ENCODE assay signal across 1 cellular context in genomic region chr18:63936156-63936931, GRCh38.
TF ChIP-seq lines count a peak whose summit lies in the region.

No MANE protein-coding gene starts in this region.

TF ChIP-seq in HepG2, 621 proteins besides CTCF, POLR2A, EP300 and RAD21 (continued from another document and continues in another):
- TF ChIP-seq, protein P1, sequence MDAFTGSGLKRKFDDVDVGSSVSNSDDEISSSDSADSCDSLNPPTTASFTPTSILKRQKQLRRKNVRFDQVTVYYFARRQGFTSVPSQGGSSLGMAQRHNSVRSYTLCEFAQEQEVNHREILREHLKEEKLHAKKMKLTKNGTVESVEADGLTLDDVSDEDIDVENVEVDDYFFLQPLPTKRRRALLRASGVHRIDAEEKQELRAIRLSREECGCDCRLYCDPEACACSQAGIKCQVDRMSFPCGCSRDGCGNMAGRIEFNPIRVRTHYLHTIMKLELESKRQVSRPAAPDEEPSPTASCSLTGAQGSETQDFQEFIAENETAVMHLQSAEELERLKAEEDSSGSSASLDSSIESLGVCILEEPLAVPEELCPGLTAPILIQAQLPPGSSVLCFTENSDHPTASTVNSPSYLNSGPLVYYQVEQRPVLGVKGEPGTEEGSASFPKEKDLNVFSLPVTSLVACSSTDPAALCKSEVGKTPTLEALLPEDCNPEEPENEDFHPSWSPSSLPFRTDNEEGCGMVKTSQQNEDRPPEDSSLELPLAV (CRISPR knock-in tag; conservative IDR thresholded peaks at IDR 0.05; ENCODE audit: low read depth) = no peak
- TF ChIP-seq TARDBP (CRISPR knock-in tag; IDR thresholded peaks at IDR 0.05) = 0 out of 2 replicates have a peak, but pooled peaks have one; percentile 23
- no peak for TF ChIP-seq ZNF30 (CRISPR knock-in tag; IDR thresholded peaks at IDR 0.05)
- TF ChIP-seq IKZF5 (CRISPR knock-in tag; IDR thresholded peaks at IDR 0.05) = peak; percentile 37; the same call in 1 of the 2 replicates
- TF ChIP-seq ZNF543 (CRISPR knock-in tag; IDR thresholded peaks at IDR 0.05) = no peak
- TF ChIP-seq ELF4 (CRISPR knock-in tag; IDR thresholded peaks at IDR 0.05; ENCODE audit: borderline replicate concordance) = no peak
- no peak for TF ChIP-seq ZMYM2 (CRISPR knock-in tag; IDR thresholded peaks at IDR 0.05)
- no peak for TF ChIP-seq CHD2 (IDR thresholded peaks at IDR 0.05; ENCODE audit: low read depth, low read length)
- no peak for TF ChIP-seq ZNF430 (CRISPR knock-in tag; IDR thresholded peaks at IDR 0.05)
- no peak for TF ChIP-seq ZSCAN29 (CRISPR knock-in tag; conservative IDR thresholded peaks at IDR 0.05)
- TF ChIP-seq, protein P2, sequence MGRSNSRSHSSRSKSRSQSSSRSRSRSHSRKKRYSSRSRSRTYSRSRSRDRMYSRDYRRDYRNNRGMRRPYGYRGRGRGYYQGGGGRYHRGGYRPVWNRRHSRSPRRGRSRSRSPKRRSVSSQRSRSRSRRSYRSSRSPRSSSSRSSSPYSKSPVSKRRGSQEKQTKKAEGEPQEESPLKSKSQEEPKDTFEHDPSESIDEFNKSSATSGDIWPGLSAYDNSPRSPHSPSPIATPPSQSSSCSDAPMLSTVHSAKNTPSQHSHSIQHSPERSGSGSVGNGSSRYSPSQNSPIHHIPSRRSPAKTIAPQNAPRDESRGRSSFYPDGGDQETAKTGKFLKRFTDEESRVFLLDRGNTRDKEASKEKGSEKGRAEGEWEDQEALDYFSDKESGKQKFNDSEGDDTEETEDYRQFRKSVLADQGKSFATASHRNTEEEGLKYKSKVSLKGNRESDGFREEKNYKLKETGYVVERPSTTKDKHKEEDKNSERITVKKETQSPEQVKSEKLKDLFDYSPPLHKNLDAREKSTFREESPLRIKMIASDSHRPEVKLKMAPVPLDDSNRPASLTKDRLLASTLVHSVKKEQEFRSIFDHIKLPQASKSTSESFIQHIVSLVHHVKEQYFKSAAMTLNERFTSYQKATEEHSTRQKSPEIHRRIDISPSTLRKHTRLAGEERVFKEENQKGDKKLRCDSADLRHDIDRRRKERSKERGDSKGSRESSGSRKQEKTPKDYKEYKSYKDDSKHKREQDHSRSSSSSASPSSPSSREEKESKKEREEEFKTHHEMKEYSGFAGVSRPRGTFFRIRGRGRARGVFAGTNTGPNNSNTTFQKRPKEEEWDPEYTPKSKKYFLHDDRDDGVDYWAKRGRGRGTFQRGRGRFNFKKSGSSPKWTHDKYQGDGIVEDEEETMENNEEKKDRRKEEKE (IDR thresholded peaks at IDR 0.05) = no peak
- TF ChIP-seq POGZ (CRISPR knock-in tag; IDR thresholded peaks at IDR 0.05) = peak; percentile 46; the same call in 1 of the 2 replicates
- TF ChIP-seq FOXM1 (CRISPR knock-in tag; IDR thresholded peaks at IDR 0.05) = no peak
- no peak for TF ChIP-seq HNRNPH1 (optimal IDR thresholded peaks at IDR 0.05; ENCODE audit: low read depth, low read length)
- no peak for TF ChIP-seq PRMT3 (CRISPR knock-in tag; IDR thresholded peaks at IDR 0.05; ENCODE audit: borderline replicate concordance, low read depth)
- TF ChIP-seq, protein P3, sequence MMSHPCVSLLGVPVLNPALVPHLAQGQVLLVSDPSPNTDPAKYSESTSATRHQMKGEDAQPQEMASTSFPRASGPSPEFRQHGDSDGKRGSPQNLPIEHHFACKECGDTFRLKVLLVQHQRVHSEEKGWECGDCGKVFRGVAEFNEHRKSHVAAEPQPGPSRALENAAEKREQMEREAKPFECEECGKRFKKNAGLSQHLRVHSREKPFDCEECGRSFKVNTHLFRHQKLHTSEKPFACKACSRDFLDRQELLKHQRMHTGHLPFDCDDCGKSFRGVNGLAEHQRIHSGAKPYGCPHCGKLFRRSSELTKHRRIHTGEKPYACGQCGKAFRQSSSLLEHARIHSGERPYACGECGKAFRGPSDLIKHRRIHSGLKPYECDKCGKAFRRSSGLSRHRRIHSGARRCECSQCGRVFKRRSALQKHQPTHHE (CRISPR knock-in tag; IDR thresholded peaks at IDR 0.05; ENCODE audit: borderline replicate concordance) = no peak
- TF ChIP-seq KDM3A (CRISPR knock-in tag; IDR thresholded peaks at IDR 0.05; ENCODE audit: low read depth) = no peak
- no peak for TF ChIP-seq SIN3A (IDR thresholded peaks at IDR 0.05; ENCODE audit: borderline replicate concordance, low read depth, low read length)
- TF ChIP-seq ZNF83 (CRISPR knock-in tag; IDR thresholded peaks at IDR 0.05; ENCODE audit: borderline replicate concordance) = no peak
- no peak for TF ChIP-seq ZNF790 (CRISPR knock-in tag; IDR thresholded peaks at IDR 0.05; ENCODE audit: borderline replicate concordance)
- no peak for TF ChIP-seq ZNF205 (CRISPR knock-in tag; IDR thresholded peaks at IDR 0.05)
- TF ChIP-seq, protein P4, sequence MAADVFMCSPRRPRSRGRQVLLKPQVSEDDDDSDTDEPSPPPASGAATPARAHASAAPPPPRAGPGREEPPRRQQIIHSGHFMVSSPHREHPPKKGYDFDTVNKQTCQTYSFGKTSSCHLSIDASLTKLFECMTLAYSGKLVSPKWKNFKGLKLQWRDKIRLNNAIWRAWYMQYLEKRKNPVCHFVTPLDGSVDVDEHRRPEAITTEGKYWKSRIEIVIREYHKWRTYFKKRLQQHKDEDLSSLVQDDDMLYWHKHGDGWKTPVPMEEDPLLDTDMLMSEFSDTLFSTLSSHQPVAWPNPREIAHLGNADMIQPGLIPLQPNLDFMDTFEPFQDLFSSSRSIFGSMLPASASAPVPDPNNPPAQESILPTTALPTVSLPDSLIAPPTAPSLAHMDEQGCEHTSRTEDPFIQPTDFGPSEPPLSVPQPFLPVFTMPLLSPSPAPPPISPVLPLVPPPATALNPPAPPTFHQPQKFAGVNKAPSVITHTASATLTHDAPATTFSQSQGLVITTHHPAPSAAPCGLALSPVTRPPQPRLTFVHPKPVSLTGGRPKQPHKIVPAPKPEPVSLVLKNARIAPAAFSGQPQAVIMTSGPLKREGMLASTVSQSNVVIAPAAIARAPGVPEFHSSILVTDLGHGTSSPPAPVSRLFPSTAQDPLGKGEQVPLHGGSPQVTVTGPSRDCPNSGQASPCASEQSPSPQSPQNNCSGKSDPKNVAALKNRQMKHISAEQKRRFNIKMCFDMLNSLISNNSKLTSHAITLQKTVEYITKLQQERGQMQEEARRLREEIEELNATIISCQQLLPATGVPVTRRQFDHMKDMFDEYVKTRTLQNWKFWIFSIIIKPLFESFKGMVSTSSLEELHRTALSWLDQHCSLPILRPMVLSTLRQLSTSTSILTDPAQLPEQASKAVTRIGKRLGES (CRISPR knock-in tag; IDR thresholded peaks at IDR 0.05; ENCODE audit: borderline replicate concordance) = no peak
- TF ChIP-seq PTBP1 (IDR thresholded peaks at IDR 0.05; ENCODE audit: low read depth, low read length, poor library complexity, severe bottlenecking) = no peak
- TF ChIP-seq SUZ12 (IDR thresholded peaks at IDR 0.05; ENCODE audit: low read depth, low read length) = no peak
- TF ChIP-seq ZNF615 (CRISPR knock-in tag; IDR thresholded peaks at IDR 0.05; ENCODE audit: borderline replicate concordance) = no peak
- no peak for TF ChIP-seq MBD4 (IDR thresholded peaks at IDR 0.05; ENCODE audit: borderline replicate concordance, low read length)
- TF ChIP-seq CENPBD1 (CRISPR knock-in tag; IDR thresholded peaks at IDR 0.05; ENCODE audit: borderline replicate concordance, low read depth) = no peak
- TF ChIP-seq ZBTB42 (CRISPR knock-in tag; IDR thresholded peaks at IDR 0.05) = no peak
- TF ChIP-seq ZNF589 (CRISPR knock-in tag; conservative IDR thresholded peaks at IDR 0.05) = no peak
- TF ChIP-seq, protein P5, sequence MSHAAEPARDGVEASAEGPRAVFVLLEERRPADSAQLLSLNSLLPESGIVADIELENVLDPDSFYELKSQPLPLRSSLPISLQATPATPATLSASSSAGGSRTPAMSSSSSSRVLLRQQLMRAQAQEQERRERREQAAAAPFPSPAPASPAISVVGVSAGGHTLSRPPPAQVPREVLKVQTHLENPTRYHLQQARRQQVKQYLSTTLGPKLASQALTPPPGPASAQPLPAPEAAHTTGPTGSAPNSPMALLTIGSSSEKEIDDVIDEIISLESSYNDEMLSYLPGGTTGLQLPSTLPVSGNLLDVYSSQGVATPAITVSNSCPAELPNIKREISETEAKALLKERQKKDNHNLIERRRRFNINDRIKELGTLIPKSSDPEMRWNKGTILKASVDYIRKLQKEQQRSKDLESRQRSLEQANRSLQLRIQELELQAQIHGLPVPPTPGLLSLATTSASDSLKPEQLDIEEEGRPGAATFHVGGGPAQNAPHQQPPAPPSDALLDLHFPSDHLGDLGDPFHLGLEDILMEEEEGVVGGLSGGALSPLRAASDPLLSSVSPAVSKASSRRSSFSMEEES (CRISPR knock-in tag; IDR thresholded peaks at IDR 0.05) = no peak
- TF ChIP-seq ZNF530 (CRISPR knock-in tag; IDR thresholded peaks at IDR 0.05; ENCODE audit: low read depth) = no peak
- no peak for TF ChIP-seq SALL2 (CRISPR knock-in tag; IDR thresholded peaks at IDR 0.05)
- TF ChIP-seq JUN (CRISPR knock-in tag; IDR thresholded peaks at IDR 0.05) = no peak
- TF ChIP-seq, protein P6, sequence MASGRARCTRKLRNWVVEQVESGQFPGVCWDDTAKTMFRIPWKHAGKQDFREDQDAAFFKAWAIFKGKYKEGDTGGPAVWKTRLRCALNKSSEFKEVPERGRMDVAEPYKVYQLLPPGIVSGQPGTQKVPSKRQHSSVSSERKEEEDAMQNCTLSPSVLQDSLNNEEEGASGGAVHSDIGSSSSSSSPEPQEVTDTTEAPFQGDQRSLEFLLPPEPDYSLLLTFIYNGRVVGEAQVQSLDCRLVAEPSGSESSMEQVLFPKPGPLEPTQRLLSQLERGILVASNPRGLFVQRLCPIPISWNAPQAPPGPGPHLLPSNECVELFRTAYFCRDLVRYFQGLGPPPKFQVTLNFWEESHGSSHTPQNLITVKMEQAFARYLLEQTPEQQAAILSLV (CRISPR knock-in tag; IDR thresholded peaks at IDR 0.05; ENCODE audit: borderline replicate concordance) = no peak
- no peak for TF ChIP-seq NFYC (CRISPR knock-in tag; IDR thresholded peaks at IDR 0.05)
- TF ChIP-seq ZEB1 (IDR thresholded peaks at IDR 0.05; ENCODE audit: insufficient replicate concordance, low read depth) = no peak
- TF ChIP-seq ZNF552 (CRISPR knock-in tag; IDR thresholded peaks at IDR 0.05; ENCODE audit: borderline replicate concordance) = no peak
- TF ChIP-seq, protein P7, sequence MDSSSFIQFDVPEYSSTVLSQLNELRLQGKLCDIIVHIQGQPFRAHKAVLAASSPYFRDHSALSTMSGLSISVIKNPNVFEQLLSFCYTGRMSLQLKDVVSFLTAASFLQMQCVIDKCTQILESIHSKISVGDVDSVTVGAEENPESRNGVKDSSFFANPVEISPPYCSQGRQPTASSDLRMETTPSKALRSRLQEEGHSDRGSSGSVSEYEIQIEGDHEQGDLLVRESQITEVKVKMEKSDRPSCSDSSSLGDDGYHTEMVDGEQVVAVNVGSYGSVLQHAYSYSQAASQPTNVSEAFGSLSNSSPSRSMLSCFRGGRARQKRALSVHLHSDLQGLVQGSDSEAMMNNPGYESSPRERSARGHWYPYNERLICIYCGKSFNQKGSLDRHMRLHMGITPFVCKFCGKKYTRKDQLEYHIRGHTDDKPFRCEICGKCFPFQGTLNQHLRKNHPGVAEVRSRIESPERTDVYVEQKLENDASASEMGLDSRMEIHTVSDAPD (CRISPR knock-in tag; IDR thresholded peaks at IDR 0.05) = no peak
- TF ChIP-seq IKZF4 (CRISPR knock-in tag; IDR thresholded peaks at IDR 0.05; ENCODE audit: borderline replicate concordance, low read depth, not compliant biosample characterization) = no peak
- TF ChIP-seq HNF4A (CRISPR knock-in tag; IDR thresholded peaks at IDR 0.05) = no peak
- TF ChIP-seq, protein P8, sequence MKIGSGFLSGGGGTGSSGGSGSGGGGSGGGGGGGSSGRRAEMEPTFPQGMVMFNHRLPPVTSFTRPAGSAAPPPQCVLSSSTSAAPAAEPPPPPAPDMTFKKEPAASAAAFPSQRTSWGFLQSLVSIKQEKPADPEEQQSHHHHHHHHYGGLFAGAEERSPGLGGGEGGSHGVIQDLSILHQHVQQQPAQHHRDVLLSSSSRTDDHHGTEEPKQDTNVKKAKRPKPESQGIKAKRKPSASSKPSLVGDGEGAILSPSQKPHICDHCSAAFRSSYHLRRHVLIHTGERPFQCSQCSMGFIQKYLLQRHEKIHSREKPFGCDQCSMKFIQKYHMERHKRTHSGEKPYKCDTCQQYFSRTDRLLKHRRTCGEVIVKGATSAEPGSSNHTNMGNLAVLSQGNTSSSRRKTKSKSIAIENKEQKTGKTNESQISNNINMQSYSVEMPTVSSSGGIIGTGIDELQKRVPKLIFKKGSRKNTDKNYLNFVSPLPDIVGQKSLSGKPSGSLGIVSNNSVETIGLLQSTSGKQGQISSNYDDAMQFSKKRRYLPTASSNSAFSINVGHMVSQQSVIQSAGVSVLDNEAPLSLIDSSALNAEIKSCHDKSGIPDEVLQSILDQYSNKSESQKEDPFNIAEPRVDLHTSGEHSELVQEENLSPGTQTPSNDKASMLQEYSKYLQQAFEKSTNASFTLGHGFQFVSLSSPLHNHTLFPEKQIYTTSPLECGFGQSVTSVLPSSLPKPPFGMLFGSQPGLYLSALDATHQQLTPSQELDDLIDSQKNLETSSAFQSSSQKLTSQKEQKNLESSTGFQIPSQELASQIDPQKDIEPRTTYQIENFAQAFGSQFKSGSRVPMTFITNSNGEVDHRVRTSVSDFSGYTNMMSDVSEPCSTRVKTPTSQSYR (CRISPR knock-in tag; IDR thresholded peaks at IDR 0.05; ENCODE audit: borderline replicate concordance) = no peak
- TF ChIP-seq SAP130 (CRISPR knock-in tag; IDR thresholded peaks at IDR 0.05; ENCODE audit: low read depth) = no peak
- TF ChIP-seq, protein P9, sequence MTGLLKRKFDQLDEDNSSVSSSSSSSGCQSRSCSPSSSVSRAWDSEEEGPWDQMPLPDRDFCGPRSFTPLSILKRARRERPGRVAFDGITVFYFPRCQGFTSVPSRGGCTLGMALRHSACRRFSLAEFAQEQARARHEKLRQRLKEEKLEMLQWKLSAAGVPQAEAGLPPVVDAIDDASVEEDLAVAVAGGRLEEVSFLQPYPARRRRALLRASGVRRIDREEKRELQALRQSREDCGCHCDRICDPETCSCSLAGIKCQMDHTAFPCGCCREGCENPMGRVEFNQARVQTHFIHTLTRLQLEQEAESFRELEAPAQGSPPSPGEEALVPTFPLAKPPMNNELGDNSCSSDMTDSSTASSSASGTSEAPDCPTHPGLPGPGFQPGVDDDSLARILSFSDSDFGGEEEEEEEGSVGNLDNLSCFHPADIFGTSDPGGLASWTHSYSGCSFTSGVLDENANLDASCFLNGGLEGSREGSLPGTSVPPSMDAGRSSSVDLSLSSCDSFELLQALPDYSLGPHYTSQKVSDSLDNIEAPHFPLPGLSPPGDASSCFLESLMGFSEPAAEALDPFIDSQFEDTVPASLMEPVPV (CRISPR knock-in tag; IDR thresholded peaks at IDR 0.05) = no peak
- TF ChIP-seq, protein P10, sequence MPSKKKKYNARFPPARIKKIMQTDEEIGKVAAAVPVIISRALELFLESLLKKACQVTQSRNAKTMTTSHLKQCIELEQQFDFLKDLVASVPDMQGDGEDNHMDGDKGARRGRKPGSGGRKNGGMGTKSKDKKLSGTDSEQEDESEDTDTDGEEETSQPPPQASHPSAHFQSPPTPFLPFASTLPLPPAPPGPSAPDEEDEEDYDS (CRISPR knock-in tag; IDR thresholded peaks at IDR 0.05) = no peak
- TF ChIP-seq NFATC3 (CRISPR knock-in tag; IDR thresholded peaks at IDR 0.05) = no peak
